ENCODE assay signal across 8 cellular contexts in the genomic region with DNA sequence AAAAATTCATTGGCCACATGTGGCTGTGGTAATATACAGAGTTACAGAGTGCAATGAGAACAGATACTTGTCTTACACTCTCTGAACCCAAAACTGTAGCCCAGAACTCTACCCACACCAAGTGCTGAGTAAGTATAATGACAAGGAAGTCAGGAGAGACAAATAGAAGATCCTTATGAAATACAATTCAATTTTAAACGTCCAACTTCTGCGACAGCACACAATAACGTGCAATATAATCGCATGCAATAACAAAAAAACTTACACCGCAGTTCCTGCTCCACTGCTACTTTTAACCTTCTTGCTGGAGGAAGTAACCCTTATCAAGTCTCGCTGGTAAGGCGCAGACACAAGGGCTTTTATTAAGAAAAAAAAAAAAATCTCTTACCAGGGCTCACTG. TPM values are rescaled to one million over a fixed set of nuclear protein-coding genes. Genes with fewer than 3 reads are reported as not detected.
DNase-seq lines count a peak whose midpoint lies in the region; ATAC-seq, FAIRE-seq and TF ChIP-seq lines count a peak whose summit lies in the region.

No MANE protein-coding gene starts in this region.

- H3K79me2 ChIP-seq in K562 (ENCODE audit: control insufficient read depth, insufficient read depth, low read length): peaks cover 70% of the 10 kb centered on the region

- TF ChIP-seq CTCF in AG04450 (IDR thresholded peaks at IDR 0.05; ENCODE audit: low read depth, low read length): no peak
- TF ChIP-seq CTCF in K562 (IDR thresholded peaks at IDR 0.05 in 2 of 3, conservative IDR thresholded peaks at IDR 0.05 in 1 of 3; ENCODE audit: insufficient read depth in 2 of 3, low read depth in 1 of 3, low read length in 3 of 3): no peak
- TF ChIP-seq CTCF in mesothelial cell of epicardium (IDR thresholded peaks at IDR 0.05; ENCODE audit: unreplicated experiment): no peak

- H3K9me3 ChIP-seq in AG04450 (ENCODE audit: control insufficient read depth, insufficient read depth, low read length): peaks cover 4% of the 10 kb centered on the region; the same call in 1 of the 2 replicates
- no peaks in the 10 kb centered on the region for H3K9me3 ChIP-seq in KOPT-K1 (ENCODE audit: insufficient read depth, low read length, poor library complexity, severe bottlenecking)
- no peaks in the 10 kb centered on the region for H3K9me3 ChIP-seq in K562 (replicated peaks; ENCODE audit: control insufficient read depth, insufficient read depth, low read depth, low read length)

- CTCF ChIA-PET in AG04450 (lab: Charles Lee) (interaction anchor here (2.1 to 3.0 kb wide), 2 partner anchors 28 to 40 kb away, joined by 8 read pairs; no protein-coding TSS in a partner anchor), K562 (lab: Yijun Ruan, JAX; ENCODE audit: low intra/inter-chr PET ratio) (no interaction called here)

- H3K27me3 ChIP-seq in AG04450 (ENCODE audit: control insufficient read depth, insufficient read depth, low read length) (no peaks in the 10 kb centered on the region), K562 (ENCODE audit: control insufficient read depth in 2 of 2, insufficient read depth in 2 of 2, low read length in 2 of 2) (no peaks in the 10 kb centered on the region)

- FAIRE-seq in K562 (lab: Jason Lieb, UNC): no peak

- H3K36me3 Mint-ChIP-seq in mesothelial cell of epicardium: peaks cover 3% of the 10 kb centered on the region

- H3K27me3 Mint-ChIP-seq in mesothelial cell of epicardium (ENCODE audit: low read depth): no peaks in the 10 kb centered on the region

- H3K9me1 ChIP-seq in K562 (ENCODE audit: control insufficient read depth, insufficient read depth, low read length): peaks cover 17% of the 10 kb centered on the region

- H3K27ac ChIP-seq in AG04450 (ENCODE audit: low read depth, low read length) (no peak overlapping the region), KOPT-K1 (ENCODE audit: low read depth, low read length, poor library complexity, severe bottlenecking) (peak overlapping the region; percentile 77), K562 (ENCODE audit: extremely low read depth, low read depth, low read length) (peak overlapping the region; percentile 96; the same call in 2 of the 3 replicates)

- H3K4me1 ChIP-seq in K562 (replicated peaks in 1 of 2; ENCODE audit: control insufficient read depth in 2 of 2, insufficient read depth in 2 of 2, low read length in 2 of 2): peaks cover 10 to 18% of the 10 kb centered on the region in 2 experiments; a peak in 4 of 5 replicates

- in situ Hi-C loops in K562 (cut with MboI): no loop called here

- 14% methylated on average over 7 of the region's 7 CpGs for WGBS in K562 (ENCODE audit: insufficient coverage, low coverage, missing lambda C conversion rate)

- peak overlapping the region; percentile 89 for H3K4me3 Mint-ChIP-seq in mesothelial cell of epicardium

- ATAC-seq in K562 (no peak), HG03039 (IDR thresholded peaks at IDR 0.05; ENCODE audit: unreplicated experiment) (no peak)

- peaks cover 20% of the 10 kb centered on the region for H3K36me3 ChIP-seq in KOPT-K1 (ENCODE audit: insufficient read depth, low read length)
- H3K36me3 ChIP-seq in K562 (ENCODE audit: control insufficient read depth, insufficient read depth, low read length): peaks cover 42% of the 10 kb centered on the region

- peak overlapping the region in 1 of 2 experiments; percentile 98; a peak in 2 of 4 replicates for H3K9ac ChIP-seq in K562 (ENCODE audit: insufficient read depth in 1 of 2, low read depth in 2 of 2, low read length in 2 of 2)

- BruUV-seq in K562 (replicated peaks; lab: Mats Ljungman, UMichigan): no TSS peak

- peak overlapping the region; percentile 85 for H3K27ac Mint-ChIP-seq in mesothelial cell of epicardium

- intact Hi-C loops in K562 (cut with micrococcal nuclease): no loop called here
- intact Hi-C loops in posterior vena cava (cut with DNase I): no loop called here

- H4K20me1 ChIP-seq in K562 (replicated peaks; ENCODE audit: control insufficient read depth, insufficient read depth, low read length): peaks cover 22% of the 10 kb centered on the region; the same call in 1 of the 2 replicates

- TF ChIP-seq POLR2A in K562 (conservative IDR thresholded peaks at IDR 0.05): no peak

- peaks cover 20% of the 10 kb centered on the region for H3K4me1 Mint-ChIP-seq in mesothelial cell of epicardium

- H3K4me3 ChIP-seq in AG04450 (ENCODE audit: low read depth, low read length) (peak overlapping the region; percentile 99), K562 (peak overlapping the region; percentile 98)

- no peaks in the 10 kb centered on the region for H3K9me3 Mint-ChIP-seq in mesothelial cell of epicardium

- peak overlapping the region; percentile 98 for H3K4me2 ChIP-seq in K562 (ENCODE audit: insufficient read depth, low read length)

- POLR2A ChIA-PET in AG04450 (lab: Yijun Ruan, JAX): no interaction called here
- POLR2A ChIA-PET in K562 (lab: Yijun Ruan, JAX): interaction anchor here (1.8 kb wide), 1 partner anchor 10 kb away, joined by 9 read pairs; no protein-coding TSS in a partner anchor

- no peak for TF ChIP-seq EP300 in K562 (IDR thresholded peaks at IDR 0.05; ENCODE audit: low read length)

- H2AFZ ChIP-seq in K562 (ENCODE audit: low read depth, low read length): no peak overlapping the region

- DNase-seq in AG04450 (ENCODE audit: low read depth, low spot score) (no peak), K562 (ENCODE audit: extremely low read depth in 1 of 4, low spot score in 3 of 4) (peak in 1 of 4 experiments; percentile 15), mesothelial cell of epicardium (ENCODE audit: low spot score in 2 of 2, unreplicated experiment in 2 of 2) (no peak), dedifferentiated amniotic fluid mesenchymal stem cell (ENCODE audit: extremely low spot score) (no peak), posterior vena cava (ENCODE audit: low spot score) (no peak), HT-29 (ENCODE audit: low spot score) (no peak)

- TF ChIP-seq RAD21 in K562 (CRISPR knock-in tag; conservative IDR thresholded peaks at IDR 0.05 in 1 of 2, IDR thresholded peaks at IDR 0.05 in 1 of 2): no peak

RNA-seq across cellular contexts. Expression of a gene that starts 0.9 kb away (rescaled TPM):
- polyA plus RNA-seq in AG04450 (2011; rRNA removed) (54.8 and 76.5 TPM in 2 replicates), K562 (2011; rRNA removed) (129 and 140 TPM in 2 replicates), K562 (2014; fragmentation: Illumina TruSeq; extraction: Trizol) (80.1 and 81.5 TPM in 2 replicates), K562 (2014; fragmentation: Nextera tagmentation; extraction: Ambion mirVana) (10 to 100 TPM; 73.0 to 74.6 TPM), K562 (2014; rRNA removed) (106 and 111 TPM in 2 replicates)
- polyA minus RNA-seq in AG04450 (2011; rRNA and poly(A)+ RNA removed): 15.6 and 18.5 TPM in 2 replicates
- total RNA-seq in K562 (2011; cell fraction: chromatin; rRNA removed; ENCODE audit: low replicate concordance): 89.6 and 170 TPM in 2 replicates
- 65.9 and 78.2 TPM in 2 replicates for total RNA-seq in K562 (2011; cell fraction: nucleolus; rRNA removed)
- total RNA-seq in K562 (2011; cell fraction: nucleoplasm; rRNA removed): 150 and 228 TPM in 2 replicates
- total RNA-seq in K562 (2014; rRNA removed) (59.5 and 63.1 TPM in 2 replicates), K562 (2014; rRNA removed; fragmentation: Illumina TruSeq; extraction: Trizol) (67.1 and 75.7 TPM in 2 replicates), K562 (2015; rRNA removed; fragmentation: Illumina TruSeq; extraction: Trizol) (50.1 and 54.4 TPM in 2 replicates), K562 (2021) (68.7 and 81.0 TPM in 2 replicates), mesothelial cell of epicardium (26.0 to 26.8 TPM (median 26.6 TPM) in 3 replicates), posterior vena cava (10 to 100 TPM; 28.6 to 29.2 TPM)
- 67.3 and 111 TPM in 2 replicates for polyA plus RNA-seq in K562 (2011; cell fraction: cytosol; rRNA removed)
- 110 and 178 TPM in 2 replicates for polyA plus RNA-seq in K562 (2011; cell fraction: nucleus; rRNA removed)
- 76.9 and 85.8 TPM in 2 replicates for polyA plus RNA-seq in K562 (2012)
- 64.9 and 66.3 TPM in 2 replicates for polyA minus RNA-seq in K562 (2011; rRNA and poly(A)+ RNA removed)
- polyA minus RNA-seq in K562 (2011; cell fraction: cytosol; rRNA and poly(A)+ RNA removed): 18.2 and 18.4 TPM in 2 replicates
- polyA minus RNA-seq in K562 (2011; cell fraction: nucleus; rRNA and poly(A)+ RNA removed): 37.4 and 67.9 TPM in 2 replicates
- total RNA-seq in HT-29 (2014; rRNA removed; shearing (Covaris generic)): 61.6 and 69.3 TPM in 2 replicates

RNA-seq across cellular contexts. Expression of a gene that starts 33.3 kb away (rescaled TPM):
- not detected in 2 replicates for polyA plus RNA-seq in AG04450 (2011; rRNA removed)
- not detected in 2 replicates for polyA minus RNA-seq in AG04450 (2011; rRNA and poly(A)+ RNA removed)
- total RNA-seq in K562 (2011; cell fraction: chromatin; rRNA removed; ENCODE audit: low replicate concordance): not detected in 2 replicates
- not detected in 2 replicates for total RNA-seq in K562 (2011; cell fraction: nucleolus; rRNA removed)
- total RNA-seq in K562 (2011; cell fraction: nucleoplasm; rRNA removed): not detected in 2 replicates
- total RNA-seq in K562 (2014; rRNA removed): not detected in 2 replicates
- not detected in 2 replicates for total RNA-seq in K562 (2014; rRNA removed; fragmentation: Illumina TruSeq; extraction: Trizol)
- not detected in 2 replicates for total RNA-seq in K562 (2015; rRNA removed; fragmentation: Illumina TruSeq; extraction: Trizol)
- not detected in 2 replicates for total RNA-seq in K562 (2021)
- not detected in 2 replicates for polyA plus RNA-seq in K562 (2011; rRNA removed)
- polyA plus RNA-seq in K562 (2011; cell fraction: cytosol; rRNA removed): not detected in 2 replicates
- not detected in 2 replicates for polyA plus RNA-seq in K562 (2011; cell fraction: nucleus; rRNA removed)
- polyA plus RNA-seq in K562 (2012): 0.06 TPM in 1 of 2 replicates, not detected in the other
- polyA plus RNA-seq in K562 (2014; fragmentation: Illumina TruSeq; extraction: Trizol): not detected in 2 replicates
- not detected for polyA plus RNA-seq in K562 (2014; fragmentation: Nextera tagmentation; extraction: Ambion mirVana)
- polyA plus RNA-seq in K562 (2014; rRNA removed): not detected in 2 replicates
- polyA minus RNA-seq in K562 (2011; rRNA and poly(A)+ RNA removed): not detected in 2 replicates
- polyA minus RNA-seq in K562 (2011; cell fraction: cytosol; rRNA and poly(A)+ RNA removed): not detected in 2 replicates
- not detected in 2 replicates for polyA minus RNA-seq in K562 (2011; cell fraction: nucleus; rRNA and poly(A)+ RNA removed)
- total RNA-seq in mesothelial cell of epicardium: 0.20 to 0.38 TPM (median 0.31 TPM) in 3 replicates
- total RNA-seq in posterior vena cava: under 1 TPM in 1 of 2 donors, not detected in 1; 0.95 TPM
- total RNA-seq in HT-29 (2014; rRNA removed; shearing (Covaris generic)): 0.05 TPM in 1 of 2 replicates, not detected in the other

RNA-seq across cellular contexts. Expression of a gene that starts 41.3 kb away (rescaled TPM):
- polyA plus RNA-seq in AG04450 (2011; rRNA removed) (15.7 and 20.0 TPM in 2 replicates), K562 (2011; rRNA removed) (115 and 138 TPM in 2 replicates), K562 (2014; fragmentation: Illumina TruSeq; extraction: Trizol) (148 and 185 TPM in 2 replicates), K562 (2014; fragmentation: Nextera tagmentation; extraction: Ambion mirVana) (100 to 1,000 TPM; 138 to 144 TPM), K562 (2014; rRNA removed) (113 and 114 TPM in 2 replicates)
- polyA minus RNA-seq in AG04450 (2011; rRNA and poly(A)+ RNA removed): 6.3 and 7.5 TPM in 2 replicates
- 21.5 and 61.7 TPM in 2 replicates for total RNA-seq in K562 (2011; cell fraction: chromatin; rRNA removed; ENCODE audit: low replicate concordance)
- total RNA-seq in K562 (2011; cell fraction: nucleolus; rRNA removed): 19.8 and 26.6 TPM in 2 replicates
- total RNA-seq in K562 (2011; cell fraction: nucleoplasm; rRNA removed): 29.1 and 45.8 TPM in 2 replicates
- total RNA-seq in K562 (2014; rRNA removed) (78.6 and 97.7 TPM in 2 replicates), K562 (2014; rRNA removed; fragmentation: Illumina TruSeq; extraction: Trizol) (132 and 145 TPM in 2 replicates), K562 (2015; rRNA removed; fragmentation: Illumina TruSeq; extraction: Trizol) (141 and 149 TPM in 2 replicates), K562 (2021) (103 and 110 TPM in 2 replicates), mesothelial cell of epicardium (12.4 to 14.3 TPM (median 12.7 TPM) in 3 replicates), posterior vena cava (10 to 100 TPM; 50.9 to 66.3 TPM)
- polyA plus RNA-seq in K562 (2011; cell fraction: cytosol; rRNA removed): 100 and 103 TPM in 2 replicates
- 48.3 and 68.3 TPM in 2 replicates for polyA plus RNA-seq in K562 (2011; cell fraction: nucleus; rRNA removed)
- 93.8 and 104 TPM in 2 replicates for polyA plus RNA-seq in K562 (2012)
- 54.6 and 59.0 TPM in 2 replicates for polyA minus RNA-seq in K562 (2011; rRNA and poly(A)+ RNA removed)
- 18.7 and 38.7 TPM in 2 replicates for polyA minus RNA-seq in K562 (2011; cell fraction: cytosol; rRNA and poly(A)+ RNA removed)
- polyA minus RNA-seq in K562 (2011; cell fraction: nucleus; rRNA and poly(A)+ RNA removed): 5.8 and 14.9 TPM in 2 replicates
- 35.0 and 41.3 TPM in 2 replicates for total RNA-seq in HT-29 (2014; rRNA removed; shearing (Covaris generic))
